15 cellular contexts compared by ENCODE assay signal in the genomic region with DNA sequence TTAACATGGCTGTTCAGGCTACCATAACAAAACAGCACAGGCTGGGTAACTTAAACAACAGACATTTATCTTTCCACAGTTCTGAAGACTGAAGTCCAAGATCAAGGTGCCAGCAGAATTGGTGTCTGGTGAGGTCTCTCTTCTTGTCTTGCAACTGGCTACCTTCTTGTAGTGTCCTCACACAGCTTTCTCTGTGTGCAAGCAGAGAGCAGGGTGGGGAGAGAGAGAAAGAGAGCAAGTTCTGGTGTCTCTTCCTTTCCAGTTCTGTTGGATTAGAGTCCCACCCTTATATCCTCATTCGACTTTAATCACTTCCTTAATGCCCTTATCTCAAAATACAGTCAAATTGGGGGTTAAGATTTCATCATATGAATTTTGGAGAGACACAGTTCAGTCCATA. TPM values are rescaled to one million over a fixed set of nuclear protein-coding genes. Genes with fewer than 3 reads are reported as not detected.
DNase-seq lines count a peak whose midpoint lies in the region; ATAC-seq, FAIRE-seq and TF ChIP-seq lines count a peak whose summit lies in the region.
"Had no signal": no experiment of that assay in that cellular context is flagged by ENCODE, and none has a peak within 500 bp of the region (broad histone marks: within the 10 kb centered on the region; RNA-seq: fewer than 3 reads in every experiment).

No MANE protein-coding gene starts in this region.

- H3K4me1 ChIP-seq in smooth muscle cell (ENCODE audit: low read depth): peaks cover 18% of the 10 kb centered on the region
- H3K4me1 ChIP-seq in HepG2 (ENCODE audit: insufficient read depth, low read length): no peaks in the 10 kb centered on the region
- no peaks in the 10 kb centered on the region for H3K4me1 ChIP-seq in effector memory CD4-positive, alpha-beta T cell (ENCODE audit: control insufficient read depth, insufficient read depth, low read length, poor library complexity, severe bottlenecking)
- H3K4me1 ChIP-seq: A549, BE2C had no signal

- H4K20me1 ChIP-seq in smooth muscle cell (ENCODE audit: low read depth) (no peaks in the 10 kb centered on the region), HepG2 (ENCODE audit: insufficient read depth, low read length) (no peaks in the 10 kb centered on the region)

- H3K79me2 ChIP-seq in smooth muscle cell (ENCODE audit: low read depth): peaks cover 24% of the 10 kb centered on the region
- no peaks in the 10 kb centered on the region for H3K79me2 ChIP-seq in HepG2 (ENCODE audit: insufficient read depth, low read length)

- peaks cover 12% of the 10 kb centered on the region for H3F3A ChIP-seq in smooth muscle cell (ENCODE audit: low read depth)

- ATAC-seq in left colon (peak; percentile 88), HepG2 (no peak), HG02870 (IDR thresholded peaks at IDR 0.05; ENCODE audit: unreplicated experiment) (no peak)
- ATAC-seq: A549 had no signal

- H3K27me3 ChIP-seq in smooth muscle cell (ENCODE audit: low read depth) (no peaks in the 10 kb centered on the region), HepG2 (ENCODE audit: control insufficient read depth in 1 of 2, insufficient read depth in 2 of 2, low read length in 2 of 2) (no peaks in the 10 kb centered on the region)
- H3K27me3 ChIP-seq in effector memory CD4-positive, alpha-beta T cell (replicated peaks; ENCODE audit: control insufficient read depth, insufficient read depth, low read length, poor library complexity, severe bottlenecking): no peaks in the 10 kb centered on the region
- H3K27me3 ChIP-seq: BE2C had no signal

- in situ Hi-C loops in HepG2 (cut with HindIII; ENCODE audit: extremely low pct_ligation_motif_present, low pct_unique_long_range_greater_than_20kb): no loop called here

- H3K4me3 ChIP-seq in NB4 (ENCODE audit: low read depth, low read length): no peak overlapping the region
- no peak overlapping the region for H3K4me3 ChIP-seq in smooth muscle cell
- no peak overlapping the region for H3K4me3 ChIP-seq in HepG2 (replicated peaks in 1 of 3; ENCODE audit: insufficient read depth in 1 of 3, low read depth in 2 of 3, low read length in 3 of 3)
- H3K4me3 ChIP-seq in effector memory CD4-positive, alpha-beta T cell (ENCODE audit: insufficient read depth, low read depth, low read length, poor library complexity, severe bottlenecking): no peak overlapping the region
- H3K4me3 ChIP-seq: A549 had no signal

- POLR2A ChIA-PET in HepG2 (lab: Yijun Ruan, JAX): no interaction called here

- TF ChIP-seq EP300 in HepG2 (IDR thresholded peaks at IDR 0.05; ENCODE audit: low read depth in 2 of 2, low read length in 2 of 2): no peak
- no peak for TF ChIP-seq EP300 in HepG2 (CRISPR knock-in tag; IDR thresholded peaks at IDR 0.05; ENCODE audit: borderline replicate concordance)

- FAIRE-seq in HepG2 (lab: Jason Lieb, UNC): no peak
- FAIRE-seq: A549, GM12891 had no signal

- CTCF ChIA-PET in HepG2 (lab: Yijun Ruan, JAX; ENCODE audit: low intra/inter-chr PET ratio, low total read pairs): no interaction called here

- H3K9me3 ChIP-seq in smooth muscle cell (replicated peaks; ENCODE audit: low read depth): no peaks in the 10 kb centered on the region
- no peaks in the 10 kb centered on the region for H3K9me3 ChIP-seq in HepG2 (ENCODE audit: low read length)
- no peaks in the 10 kb centered on the region for H3K9me3 ChIP-seq in effector memory CD4-positive, alpha-beta T cell (ENCODE audit: control insufficient read depth, low read length)
- H3K9me3 ChIP-seq: A549, BE2C had no signal

- TF ChIP-seq CTCF in NB4 (IDR thresholded peaks at IDR 0.05; ENCODE audit: low read depth, low read length) (no peak), smooth muscle cell (IDR thresholded peaks at IDR 0.05; ENCODE audit: borderline replicate concordance, insufficient read depth, poor library complexity, severe bottlenecking) (no peak), HepG2 (CRISPR knock-in tag; IDR thresholded peaks at IDR 0.05) (no peak)

- H3K9ac ChIP-seq in smooth muscle cell (ENCODE audit: low read depth) (no peak overlapping the region), HepG2 (ENCODE audit: insufficient read depth, low read depth, low read length) (no peak overlapping the region)

- H3K4me2 ChIP-seq in smooth muscle cell (peak overlapping the region; percentile 63), HepG2 (ENCODE audit: low read depth, low read length) (no peak overlapping the region)
- H3K4me2 ChIP-seq: A549 had no signal

- H3K36me3 ChIP-seq in smooth muscle cell (ENCODE audit: low read depth) (no peaks in the 10 kb centered on the region), HepG2 (replicated peaks in 1 of 2; ENCODE audit: control insufficient read depth in 1 of 2, insufficient read depth in 2 of 2, low read length in 2 of 2) (no peaks in the 10 kb centered on the region)
- H3K36me3 ChIP-seq in effector memory CD4-positive, alpha-beta T cell (ENCODE audit: control insufficient read depth, insufficient read depth, low read length): no peaks in the 10 kb centered on the region
- H3K36me3 ChIP-seq: BE2C had no signal

- no peak for TF ChIP-seq RAD21 in HepG2 (CRISPR knock-in tag; IDR thresholded peaks at IDR 0.05)

- BruUV-seq in HepG2 (replicated peaks; lab: Mats Ljungman, UMichigan): no TSS peak

- intact Hi-C loops in left colon (cut with DNase I, micrococcal nuclease): no loop called here
- intact Hi-C loops in HepG2 (cut with micrococcal nuclease; ENCODE audit: unreplicated experiment): no loop called here

- no peak for TF ChIP-seq POLR2A in NB4 (IDR thresholded peaks at IDR 0.05; ENCODE audit: extremely low read depth, insufficient read length)
- no peak for TF ChIP-seq POLR2A in HepG2 (IDR thresholded peaks at IDR 0.05; ENCODE audit: insufficient read depth in 1 of 2, low read depth in 2 of 2, low read length in 2 of 2)

- DNase-seq in HT-29 (ENCODE audit: low spot score) (peak; percentile 30), NB4 (ENCODE audit: low read depth) (peak; percentile 4), left colon (no peak), smooth muscle cell (lab: John Stamatoyannopoulos, UW; ENCODE audit: unreplicated experiment) (no peak), HepG2 (ENCODE audit: low spot score) (no peak)
- no peak for DNase-seq in effector memory CD4-positive, alpha-beta T cell
- DNase-seq: BE2C; CD4-positive, alpha-beta memory T cell; DMS79; GOT3; HCEC 1CT had no signal

- peak overlapping the region; percentile 81 for H2AFZ ChIP-seq in smooth muscle cell (ENCODE audit: low read depth)
- H2AFZ ChIP-seq in HepG2 (ENCODE audit: low read length): no peak overlapping the region

- WGBS in smooth muscle cell (ENCODE audit: low lambda C conversion rate): 13% methylated on average over 1 of the region's 1 CpG
- WGBS in HepG2 (ENCODE audit: low lambda C conversion rate): 0% methylated on average over 1 of the region's 1 CpG

- peak overlapping the region; percentile 90 for H3K27ac ChIP-seq in smooth muscle cell (ENCODE audit: low read depth)
- no peak overlapping the region for H3K27ac ChIP-seq in HepG2 (ENCODE audit: extremely low read length, insufficient read depth, low read length)
- no peak overlapping the region for H3K27ac ChIP-seq in effector memory CD4-positive, alpha-beta T cell (ENCODE audit: insufficient read depth, low read length, poor library complexity, severe bottlenecking)
- H3K27ac ChIP-seq: A549, C4-2B had no signal

TF ChIP-seq in HepG2, 621 proteins besides CTCF, POLR2A, EP300 and RAD21 (continues in another document):
- TF ChIP-seq KLF12 (CRISPR knock-in tag; IDR thresholded peaks at IDR 0.05; ENCODE audit: borderline replicate concordance) (no peak), TBX2 (CRISPR knock-in tag; IDR thresholded peaks at IDR 0.05; ENCODE audit: borderline replicate concordance) (no peak), STAT5B (CRISPR knock-in tag; IDR thresholded peaks at IDR 0.05) (no peak), ZNF75D (CRISPR knock-in tag; IDR thresholded peaks at IDR 0.05; ENCODE audit: borderline replicate concordance) (no peak), GFI1 (CRISPR knock-in tag; IDR thresholded peaks at IDR 0.05; ENCODE audit: borderline replicate concordance) (no peak)
- TF ChIP-seq, protein P1, sequence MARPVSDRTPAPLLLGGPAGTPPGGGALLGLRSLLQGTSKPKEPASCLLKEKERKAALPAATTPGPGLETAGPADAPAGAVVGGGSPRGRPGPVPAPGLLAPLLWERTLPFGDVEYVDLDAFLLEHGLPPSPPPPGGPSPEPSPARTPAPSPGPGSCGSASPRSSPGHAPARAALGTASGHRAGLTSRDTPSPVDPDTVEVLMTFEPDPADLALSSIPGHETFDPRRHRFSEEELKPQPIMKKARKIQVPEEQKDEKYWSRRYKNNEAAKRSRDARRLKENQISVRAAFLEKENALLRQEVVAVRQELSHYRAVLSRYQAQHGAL (CRISPR knock-in tag; IDR thresholded peaks at IDR 0.05; ENCODE audit: not compliant biosample characterization): no peak

RNA-seq across cellular contexts. Expression of a gene that starts 40.8 kb away (rescaled TPM):
- 55.1 and 67.1 TPM in 2 replicates for total RNA-seq in HT-29 (2014; rRNA removed; shearing (Covaris generic))
- total RNA-seq in left colon (100 to 1,000 TPM in 1 of 2 donors, 10 to 100 TPM in 1; 98.5 to 144 TPM), smooth muscle cell (44.0 and 65.3 TPM in 2 replicates), HepG2 (2016; rRNA removed; fragmentation: Illumina TruSeq; extraction: Trizol) (10.1 and 11.5 TPM in 2 replicates)
- polyA plus RNA-seq in smooth muscle cell (41.6 and 64.1 TPM in 2 replicates), HepG2 (2011; rRNA removed) (8.2 and 9.3 TPM in 2 replicates)
- total RNA-seq in HepG2 (2016; cell fraction: cytosol; rRNA removed; fragmentation: Illumina TruSeq; extraction: Trizol; ENCODE audit: low read depth): 0.62 and 0.81 TPM in 2 replicates
- total RNA-seq in HepG2 (2016; cell fraction: insoluble cytoplasmic fraction; rRNA removed; fragmentation: Illumina TruSeq; extraction: Trizol): 9.8 and 11.5 TPM in 2 replicates
- 4.4 and 5.2 TPM in 2 replicates for total RNA-seq in HepG2 (2016; cell fraction: membrane; rRNA removed; fragmentation: Illumina TruSeq; extraction: Trizol)
- total RNA-seq in HepG2 (2016; cell fraction: nucleus; rRNA removed; fragmentation: Illumina TruSeq; extraction: Trizol): 11.0 and 12.1 TPM in 2 replicates
- polyA plus RNA-seq in HepG2 (2011; cell fraction: cytosol; rRNA removed): 7.3 and 8.2 TPM in 2 replicates
- 8.6 and 9.9 TPM in 2 replicates for polyA plus RNA-seq in HepG2 (2011; cell fraction: nucleus; rRNA removed)
- polyA plus RNA-seq in HepG2 (2012): 5.3 and 6.0 TPM in 2 replicates
- 0.89 and 1.4 TPM in 2 replicates for polyA plus RNA-seq in HepG2 (2016; cell fraction: cytosol; fragmentation: Illumina TruSeq; extraction: Trizol; ENCODE audit: low read depth)
- 6.8 and 9.2 TPM in 2 replicates for polyA plus RNA-seq in HepG2 (2016; cell fraction: insoluble cytoplasmic fraction; fragmentation: Illumina TruSeq; extraction: Trizol; ENCODE audit: low read depth)
- 2.1 and 2.6 TPM in 2 replicates for polyA plus RNA-seq in HepG2 (2016; cell fraction: membrane; fragmentation: Illumina TruSeq; extraction: Trizol; ENCODE audit: low read depth)
- 9.5 and 10.2 TPM in 2 replicates for polyA plus RNA-seq in HepG2 (2016; cell fraction: nucleus; fragmentation: Illumina TruSeq; extraction: Trizol; ENCODE audit: insufficient read depth, low read depth)
- polyA minus RNA-seq in HepG2 (2011; rRNA and poly(A)+ RNA removed; ENCODE audit: low replicate concordance): 33.7 and 36.3 TPM in 2 replicates
- 10.1 and 14.8 TPM in 2 replicates for polyA minus RNA-seq in HepG2 (2011; cell fraction: cytosol; rRNA and poly(A)+ RNA removed)
- 18.7 and 29.2 TPM in 2 replicates for polyA minus RNA-seq in HepG2 (2011; cell fraction: nucleus; rRNA and poly(A)+ RNA removed)

Comparison
In these comparisons a context has a peak if more than half of its experiments do, and no peak if none do; other contexts are left out.
1. DNase-seq: peak in HT-29 (single experiment) and NB4 (single experiment); none in left colon (0 of 2), smooth muscle cell (single experiment), HepG2 (single experiment) and effector memory CD4-positive, alpha-beta T cell (0 of 3).